In genomic region chr7:96708872-96709271, GRCh38 we compare ENCODE assay signal across 9 cellular contexts. TPM values are rescaled to one million over a fixed set of nuclear protein-coding genes. Genes with fewer than 3 reads are reported as not detected.
A peak's percentile ranks its signal among the peaks of the same experiment; 100 is the strongest.
DNase-seq lines count a peak whose midpoint lies in the region; ATAC-seq, FAIRE-seq and TF ChIP-seq lines count a peak whose summit lies in the region.
"Had no signal": no experiment of that assay in that cellular context is flagged by ENCODE, and none has a peak within 500 bp of the region (broad histone marks: within the 10 kb centered on the region; RNA-seq: fewer than 3 reads in every experiment).

No MANE protein-coding gene starts in this region.

- ATAC-seq in GM18502 (IDR thresholded peaks at IDR 0.05; ENCODE audit: poor library complexity, unreplicated experiment) (peak; percentile 13), HG02884 (IDR thresholded peaks at IDR 0.05; ENCODE audit: unreplicated experiment) (peak; percentile 1), GM21717 (IDR thresholded peaks at IDR 0.05; ENCODE audit: unreplicated experiment) (no peak)

- no peak for DNase-seq in activated T-helper 1 cell treated with anti-CD3 and anti-CD28 coated beads, Interleukin-12 subunit alpha, Interleukin-12 subunit beta, Interleukin-2, Interleukin-4 antibody, amounts not matched to agents 30 ng/mL and 10 ng/mL and 1 ng/mL, durations not matched to agents 14 hours and 24 hours and 36 hours (ENCODE audit: low spot score)
- peak; percentile 7 for DNase-seq in kidney tubule cell (ENCODE audit: low spot score)
- DNase-seq in transverse colon = no peak
- no peak for DNase-seq in HTR-8/SVneo (ENCODE audit: insufficient read length, low spot score)
- no peak for DNase-seq in NCI-H748 (lab: John Stamatoyannopoulos, UW; ENCODE audit: unreplicated experiment)

- peaks cover 14% of the 10 kb centered on the region for H3K4me1 Mint-ChIP-seq in activated T-helper 1 cell treated with anti-CD3 and anti-CD28 coated beads, Interleukin-12 subunit alpha, Interleukin-12 subunit beta, Interleukin-2, Interleukin-4 antibody, amounts not matched to agents 30 ng/mL and 10 ng/mL and 1 ng/mL, durations not matched to agents 14 hours and 24 hours and 36 hours (ENCODE audit: low read depth)

- H3K36me3 ChIP-seq in transverse colon = no peaks in the 10 kb centered on the region

- H3K4me3 Mint-ChIP-seq in activated T-helper 1 cell treated with anti-CD3 and anti-CD28 coated beads, Interleukin-12 subunit alpha, Interleukin-12 subunit beta, Interleukin-2, Interleukin-4 antibody, amounts not matched to agents 30 ng/mL and 10 ng/mL and 1 ng/mL, durations not matched to agents 14 hours and 24 hours and 36 hours = peak overlapping the region; percentile 99

- H3K36me3 Mint-ChIP-seq in activated T-helper 1 cell treated with anti-CD3 and anti-CD28 coated beads, Interleukin-12 subunit alpha, Interleukin-12 subunit beta, Interleukin-2, Interleukin-4 antibody, amounts not matched to agents 30 ng/mL and 10 ng/mL and 1 ng/mL, durations not matched to agents 14 hours and 24 hours and 36 hours (ENCODE audit: low read depth) = peaks cover 18% of the 10 kb centered on the region

- H3K9me3 Mint-ChIP-seq in activated T-helper 1 cell treated with anti-CD3 and anti-CD28 coated beads, Interleukin-12 subunit alpha, Interleukin-12 subunit beta, Interleukin-2, Interleukin-4 antibody, amounts not matched to agents 30 ng/mL and 10 ng/mL and 1 ng/mL, durations not matched to agents 14 hours and 24 hours and 36 hours = peaks cover 15% of the 10 kb centered on the region

- no peak for TF ChIP-seq POLR2A in transverse colon (IDR thresholded peaks at IDR 0.05)

- in situ Hi-C loops in transverse colon (cut with MboI; ENCODE audit: low pct_ligation_motif_present in 1 of 4, low pct_unique_long_range_greater_than_20kb in 1 of 4, low sequenced_read_pairs in 3 of 4) = no loop called here

- TF ChIP-seq EP300 in transverse colon (IDR thresholded peaks at IDR 0.05; ENCODE audit: low read depth) = no peak

- peaks cover 8 to 24% (median 19%) of the 10 kb centered on the region in 4 donors for H3K4me1 ChIP-seq in transverse colon

- 53 to 54% methylated on average over 4 to 5 of the region's 5 CpGs for WGBS in transverse colon (ENCODE audit: low coverage in 1 of 2), 2 donors

- peak overlapping the region; percentile 65 to 84 (median 74) for H3K4me3 ChIP-seq in transverse colon

- H3K27me3 ChIP-seq in transverse colon = no peaks in the 10 kb centered on the region

- no peak for TF ChIP-seq CTCF in transverse colon (IDR thresholded peaks at IDR 0.05)

- peak overlapping the region; percentile 82 to 90 (median 87) for H3K27ac ChIP-seq in transverse colon

- no peaks in the 10 kb centered on the region for H3K27me3 Mint-ChIP-seq in activated T-helper 1 cell treated with anti-CD3 and anti-CD28 coated beads, Interleukin-12 subunit alpha, Interleukin-12 subunit beta, Interleukin-2, Interleukin-4 antibody, amounts not matched to agents 30 ng/mL and 10 ng/mL and 1 ng/mL, durations not matched to agents 14 hours and 24 hours and 36 hours (ENCODE audit: insufficient read depth)

- no peak for FAIRE-seq in HTR-8/SVneo (lab: Jason Lieb, UNC)
- FAIRE-seq: TTC549 had no signal

- intact Hi-C loops in activated T-helper 1 cell treated with anti-CD3 and anti-CD28 coated beads, Interleukin-12 subunit alpha, Interleukin-12 subunit beta, Interleukin-2, Interleukin-4 antibody, amounts not matched to agents 30 ng/mL and 10 ng/mL and 1 ng/mL, durations not matched to agents 14 hours and 24 hours and 36 hours (cut with micrococcal nuclease) = loop anchor here (1.0 to 5.0 kb wide), 4 partner anchors 128 to 408 kb away; partner anchors contain the start of genes SDHAF3 and SLC25A13
- intact Hi-C loops in transverse colon (cut with DNase I; ENCODE audit: low total_unique reads) = no loop called here

- no peaks in the 10 kb centered on the region for H3K9me3 ChIP-seq in transverse colon

- peak overlapping the region; percentile 98 for H3K27ac Mint-ChIP-seq in activated T-helper 1 cell treated with anti-CD3 and anti-CD28 coated beads, Interleukin-12 subunit alpha, Interleukin-12 subunit beta, Interleukin-2, Interleukin-4 antibody, amounts not matched to agents 30 ng/mL and 10 ng/mL and 1 ng/mL, durations not matched to agents 14 hours and 24 hours and 36 hours

RNA-seq across cellular contexts. Expression of gene SEM1, which starts 0.8 kb away (rescaled TPM):
- 41.2 and 42.8 TPM in 2 replicates for total RNA-seq in activated T-helper 1 cell treated with anti-CD3 and anti-CD28 coated beads, Interleukin-12 subunit alpha, Interleukin-12 subunit beta, Interleukin-2, Interleukin-4 antibody, amounts not matched to agents 30 ng/mL and 10 ng/mL and 1 ng/mL, durations not matched to agents 14 hours and 24 hours and 36 hours
- 10 to 100 TPM in 3 of 4 donors, 1 to 10 TPM in 1; 3.4 to 16.2 (median 15.6) TPM for total RNA-seq in transverse colon
